ENCODE assay signal across 9 cellular contexts in genomic region chr4:7186081-7186480, GRCh38. TPM values are rescaled to one million over a fixed set of nuclear protein-coding genes. Genes with fewer than 3 reads are reported as not detected.
DNase-seq lines count a peak whose midpoint lies in the region; ATAC-seq and TF ChIP-seq lines count a peak whose summit lies in the region.
"Had no signal": no experiment of that assay in that cellular context is flagged by ENCODE, and none has a peak within 500 bp of the region (broad histone marks: within the 10 kb centered on the region; RNA-seq: fewer than 3 reads in every experiment).

No MANE protein-coding gene starts in this region.

- no peaks in the 10 kb centered on the region for H3K4me1 ChIP-seq in GM23248 (ENCODE audit: insufficient read depth)
- H3K4me1 ChIP-seq in mucosa of descending colon (ENCODE audit: low read depth) = no peaks in the 10 kb centered on the region

- H3K79me2 ChIP-seq in GM23248 (ENCODE audit: insufficient read depth) = no peaks in the 10 kb centered on the region

- H3K36me3 ChIP-seq in GM23248 (ENCODE audit: low read depth) = no peaks in the 10 kb centered on the region
- H3K36me3 ChIP-seq in mucosa of descending colon (ENCODE audit: low read depth) = no peaks in the 10 kb centered on the region

- H3F3A ChIP-seq in GM23248 (ENCODE audit: insufficient read depth) = no peaks in the 10 kb centered on the region

- peaks cover 43% of the 10 kb centered on the region for H3K27me3 ChIP-seq in GM23248 (replicated peaks; ENCODE audit: insufficient read depth)

- in situ Hi-C loops in GM23248 (cut with MboI) (loop anchor here (25.0 kb wide), 1 partner anchor 526 kb away; no protein-coding TSS in a partner anchor), astrocyte of the cerebellum (cut with HindIII; ENCODE audit: low sequenced_read_pairs) (no loop called here)

- H2AFZ ChIP-seq in GM23248 = no peak overlapping the region

- ATAC-seq in mucosa of descending colon (peak; percentile 36), HG02938 (IDR thresholded peaks at IDR 0.05; ENCODE audit: unreplicated experiment) (no peak)

- WGBS in GM23248 (ENCODE audit: low coverage in 1 of 2, low lambda C conversion rate in 2 of 2, missing lambda C conversion rate in 2 of 2), 2 experiments = 51 to 65% methylated on average over 10 of the region's 10 CpGs

- no peaks in the 10 kb centered on the region for H4K20me1 ChIP-seq in GM23248 (ENCODE audit: insufficient read depth)

- no peaks in the 10 kb centered on the region for H3K9me2 ChIP-seq in GM23248 (ENCODE audit: insufficient read depth)

- H3K9ac ChIP-seq in GM23248 = no peak overlapping the region

- TF ChIP-seq CTCF in astrocyte of the cerebellum (IDR thresholded peaks at IDR 0.05; ENCODE audit: low read depth, low read length, missing control alignments) = peak; percentile 30
- TF ChIP-seq CTCF in mucosa of descending colon (IDR thresholded peaks at IDR 0.05) = no peak

- H3K9me3 ChIP-seq in GM23248 (ENCODE audit: low read depth) = no peaks in the 10 kb centered on the region
- no peaks in the 10 kb centered on the region for H3K9me3 ChIP-seq in mucosa of descending colon

- DNase-seq in NCI-H146 (lab: John Stamatoyannopoulos, UW) (peak; percentile 15), NCI-H146 treated with DMSO at 0.1 percent for 48 hours (lab: John Stamatoyannopoulos, UW; ENCODE audit: unreplicated experiment) (no peak), GM23248 (peak; percentile 23), astrocyte of the cerebellum (ENCODE audit: low read depth) (no peak), mucosa of descending colon (peak in 2 of 3 donors; percentile 36 to 40), NCI-H187 treated with DMSO at 0.1 percent for 48 hours (lab: John Stamatoyannopoulos, UW) (no peak), NCI-H2227 (lab: John Stamatoyannopoulos, UW; ENCODE audit: unreplicated experiment) (no peak)
- DNase-seq: Kasumi-1 had no signal

- intact Hi-C loops in mucosa of descending colon (cut with DNase I, micrococcal nuclease) = no loop called here

- H3K27ac ChIP-seq in GM23248 = no peak overlapping the region

- no peak overlapping the region for H3K4me2 ChIP-seq in GM23248 (ENCODE audit: unreplicated experiment)

- H3K4me3 ChIP-seq in GM23248 (no peak overlapping the region), astrocyte of the cerebellum (ENCODE audit: low read depth, low read length) (no peak overlapping the region), mucosa of descending colon (no peak overlapping the region)

RNA-seq across cellular contexts. Expression of gene SORCS2, which starts 6.3 kb away (rescaled TPM):
- total RNA-seq in GM23248 (2014; rRNA removed; shearing (Covaris generic)) = 1.4 and 4.3 TPM in 2 replicates
- 0.38 and 0.74 TPM in 2 replicates for polyA plus RNA-seq in GM23248 (2016; fragmentation: Nextera tagmentation; extraction: Ambion mirVana)
- total RNA-seq in mucosa of descending colon = 1 to 10 TPM in 2 of 3 donors, under 1 TPM in 1; 0.20 to 3.1 (median 1.5) TPM

Comparison
In these comparisons a context has a peak if more than half of its experiments do, and no peak if none do; other contexts are left out.
1. DNase-seq: peak in NCI-H146 (single experiment), GM23248 (single experiment) and mucosa of descending colon (2 of 3); none in NCI-H146 treated with DMSO at 0.1 percent for 48 hours (single experiment), astrocyte of the cerebellum (single experiment), NCI-H187 treated with DMSO at 0.1 percent for 48 hours (single experiment) and NCI-H2227 (single experiment).